Comparison of ENCODE assay signal across 22 cellular contexts in the genomic region with DNA sequence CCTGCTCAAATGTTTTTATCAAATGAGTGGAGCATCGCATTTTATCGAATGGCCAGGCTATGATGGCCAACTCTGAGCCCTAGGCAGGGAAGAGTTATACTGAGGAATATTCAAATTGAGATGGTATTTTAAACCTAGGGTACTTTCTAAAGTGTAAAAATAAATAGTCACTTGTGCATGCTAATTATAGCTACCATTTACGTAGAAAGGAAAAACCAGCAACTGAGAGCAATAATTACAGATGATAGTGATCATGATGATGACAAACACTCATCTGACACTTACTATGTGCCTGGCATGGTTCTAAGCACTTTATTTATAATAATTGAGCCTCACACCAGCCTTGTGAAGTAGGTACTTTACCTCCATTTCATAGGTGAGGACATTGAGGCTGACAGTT.
"Had no signal": no experiment of that assay in that cellular context is flagged by ENCODE, and none has a peak within 500 bp of the region (broad histone marks: within the 10 kb centered on the region; RNA-seq: fewer than 3 reads in every experiment).

No MANE protein-coding gene starts in this region.

- H3K36me3 ChIP-seq: gastrocnemius medialis, right lobe of liver, spleen, upper lobe of left lung had no signal

- H3K27me3 ChIP-seq: body of pancreas, gastrocnemius medialis, right lobe of liver, spleen, upper lobe of left lung had no signal

- H3K27ac ChIP-seq: body of pancreas, gastrocnemius medialis, right lobe of liver, spleen, upper lobe of left lung had no signal

- H3K36me3 Mint-ChIP-seq: natural killer cell had no signal

- H3K27me3 Mint-ChIP-seq: T-helper 17 cell had no signal

- H3K9me3 ChIP-seq: body of pancreas, gastrocnemius medialis, mucosa of descending colon, right lobe of liver, spleen, upper lobe of left lung had no signal

- H3K27ac Mint-ChIP-seq: natural killer cell, T-helper 17 cell had no signal

- DNase-seq: activated CD4-positive, alpha-beta T cell treated with anti-CD3 and anti-CD28 coated beads, Interleukin-2, amount 50 U/mL, for 1 hour; activated CD4-positive, CD25-positive, alpha-beta regulatory T cell; activated effector memory CD4-positive, alpha-beta T cell treated with Interleukin-2 at 50 U/mL for 16 hours; activated T-cell treated with anti-CD3 and anti-CD28 coated beads, Interleukin-2, amount 50 U/mL, for 1 hour; amniotic stem cell; body of pancreas; cortex of kidney; effector memory CD4-positive, alpha-beta T cell; gastrocnemius medialis; hypothalamus; kidney glomerular epithelial cell; mucosa of descending colon; natural killer cell; nucleus accumbens; right lobe of liver; spleen; stimulated activated CD4-positive, alpha-beta T cell treated with anti-CD3 and anti-CD28 coated beads, Interleukin-1b, Interleukin-23, amount 100 ng/mL, for 48 hours; stimulated activated naive CD4-positive, alpha-beta T cell treated with Interleukin-2 at 50 U/mL for 16 hours; T-helper 17 cell; upper lobe of left lung had no signal

- H3K4me3 ChIP-seq: body of pancreas, gastrocnemius medialis, mucosa of descending colon, right lobe of liver, spleen, upper lobe of left lung had no signal

- H3K4me1 ChIP-seq: body of pancreas, spleen, upper lobe of left lung had no signal

- H3K4me1 Mint-ChIP-seq: central memory CD8-positive, alpha-beta T cell; natural killer cell; T-helper 17 cell had no signal

- H3K4me3 Mint-ChIP-seq: central memory CD8-positive, alpha-beta T cell; natural killer cell; T-helper 17 cell had no signal

- H3K9me3 Mint-ChIP-seq: central memory CD8-positive, alpha-beta T cell; natural killer cell had no signal

- ATAC-seq: activated naive CD4-positive, alpha-beta T cell treated with anti-CD3 and anti-CD28 coated beads, Interleukin-2, amount 50 U/mL, for 72 hours; body of pancreas; gastrocnemius medialis; mucosa of descending colon; natural killer cell; right lobe of liver; T-helper 17 cell had no signal
